In genomic region chr16:51271156-51271555, GRCh38 we compare ENCODE assay signal across 17 cellular contexts.
DNase-seq lines count a peak whose midpoint lies in the region; ATAC-seq and TF ChIP-seq lines count a peak whose summit lies in the region.
"Had no signal": no experiment of that assay in that cellular context is flagged by ENCODE, and none has a peak within 500 bp of the region (broad histone marks: within the 10 kb centered on the region; RNA-seq: fewer than 3 reads in every experiment).

No MANE protein-coding gene starts in this region.

- peaks cover 3 to 13% of the 10 kb centered on the region in 2 donors for H3K9me3 ChIP-seq in neuronal stem cell (replicated peaks in 1 of 2; ENCODE audit: control insufficient read depth in 2 of 2, insufficient read depth in 1 of 2, low read depth in 1 of 2, low read length in 2 of 2)
- H3K9me3 ChIP-seq: BE2C, HAP-1 had no signal

- no peak overlapping the region for H3K4ac ChIP-seq in neuronal stem cell (ENCODE audit: low read length)

- H3K14ac ChIP-seq in neuronal stem cell (ENCODE audit: low read length): no peak overlapping the region

- peaks cover 0 to 10% of the 10 kb centered on the region in 2 donors for H3K4me1 ChIP-seq in neuronal stem cell (ENCODE audit: control insufficient read depth in 2 of 2, insufficient read depth in 1 of 2, low read depth in 1 of 2, low read length in 2 of 2)
- H3K4me1 ChIP-seq: BE2C, HAP-1 had no signal

- WGBS in neuronal stem cell (ENCODE audit: extremely low coverage in 2 of 2, insufficient read length in 2 of 2, insufficient replicate concordance in 1 of 2), 2 donors: no CpG with 5 or more reads among the region's 4 CpGs

- H3K79me1 ChIP-seq in neuronal stem cell (ENCODE audit: low read depth, low read length): no peaks in the 10 kb centered on the region

- H2AK5ac ChIP-seq in neuronal stem cell (ENCODE audit: low read depth, low read length): no peak overlapping the region

- no peak overlapping the region for H2BK12ac ChIP-seq in neuronal stem cell (ENCODE audit: low read length)

- no peak overlapping the region for H4K8ac ChIP-seq in neuronal stem cell (ENCODE audit: low read depth, low read length)

- H3K9ac ChIP-seq in neuronal stem cell (ENCODE audit: low read depth, low read length, poor library complexity): no peak overlapping the region
- H3K9ac ChIP-seq: GM23248 had no signal

- no peak overlapping the region for H2AFZ ChIP-seq in neuronal stem cell (ENCODE audit: low read length)
- H2AFZ ChIP-seq: GM23248 had no signal

- H3K23ac ChIP-seq in neuronal stem cell (ENCODE audit: low read depth, low read length, poor library complexity): no peak overlapping the region

- ATAC-seq in GM18867 (IDR thresholded peaks at IDR 0.05; ENCODE audit: unreplicated experiment): no peak

- no peak overlapping the region for H3K4me2 ChIP-seq in neuronal stem cell (ENCODE audit: insufficient read depth, low read length, poor library complexity, severe bottlenecking)

- H3K4me3 ChIP-seq in coronary artery (no peak overlapping the region), neuronal stem cell (ENCODE audit: low read length in 2 of 2) (no peak overlapping the region)
- H3K4me3 ChIP-seq: GM23248, HAP-1 had no signal

- no peak for TF ChIP-seq CTCF in coronary artery (IDR thresholded peaks at IDR 0.05)

- H2BK15ac ChIP-seq in neuronal stem cell (ENCODE audit: low read length): no peak overlapping the region

- H3K27ac ChIP-seq in coronary artery: no peak overlapping the region
- H3K27ac ChIP-seq in neuronal stem cell (replicated peaks; ENCODE audit: low read length): no peak overlapping the region
- peak overlapping the region; percentile 23 for H3K27ac ChIP-seq in temporal lobe (ENCODE audit: low read depth, low read length)
- H3K27ac ChIP-seq: GM23248, HL-60 had no signal

- H3K36me3 ChIP-seq in neuronal stem cell (replicated peaks in 1 of 2; ENCODE audit: control insufficient read depth in 2 of 2, insufficient read depth in 2 of 2, low read length in 2 of 2): no peaks in the 10 kb centered on the region
- H3K36me3 ChIP-seq: BE2C, HAP-1 had no signal

- no peak overlapping the region for H2BK120ac ChIP-seq in neuronal stem cell (ENCODE audit: low read depth, low read length)

- H3K18ac ChIP-seq in neuronal stem cell (ENCODE audit: low read length): peak overlapping the region; percentile 16

- H4K91ac ChIP-seq in neuronal stem cell (ENCODE audit: low read depth, low read length, poor library complexity): no peak overlapping the region

- DNase-seq in SW480 (ENCODE audit: low spot score) (peak; percentile 86), coronary artery (ENCODE audit: low spot score) (peak; percentile 40), neuronal stem cell (ENCODE audit: low spot score) (no peak), DMS53 (lab: John Stamatoyannopoulos, UW) (no peak), head of caudate nucleus (no peak)
- DNase-seq: ACHN; BE2C; C1 segment of cervical spinal cord; CD4-positive, CD25-positive, alpha-beta regulatory T cell; CD8-positive, alpha-beta memory T cell; COR-L47; DMS 273 treated with DMSO at 0.1 percent for 48 hours; GM23248 had no signal

- H3K27me3 ChIP-seq in neuronal stem cell (ENCODE audit: control insufficient read depth in 3 of 3, insufficient read depth in 3 of 3, low read depth in 1 of 3, low read length in 3 of 3): no peaks in the 10 kb centered on the region
- H3K27me3 ChIP-seq: BE2C had no signal

- H2BK5ac ChIP-seq in neuronal stem cell (ENCODE audit: low read length): no peak overlapping the region

- intact Hi-C loops in head of caudate nucleus (cut with DNase I): no loop called here

Comparison
In these comparisons a context has a peak if more than half of its experiments do, and no peak if none do; other contexts are left out.
1. DNase-seq: peak in SW480 (single experiment) and coronary artery (single experiment); none in neuronal stem cell (single experiment), DMS53 (single experiment) and head of caudate nucleus (0 of 42).